8 cellular contexts compared by ENCODE assay signal in genomic region chr2:30147715-30148611, GRCh38. TPM values are rescaled to one million over a fixed set of nuclear protein-coding genes. Genes with fewer than 3 reads are reported as not detected.
DNase-seq lines count a peak whose midpoint lies in the region; ATAC-seq and TF ChIP-seq lines count a peak whose summit lies in the region.

No MANE protein-coding gene starts in this region.

- no peaks in the 10 kb centered on the region for H3K9me3 Mint-ChIP-seq in activated T-helper 17 cell treated with anti-CD3 and anti-CD28 coated beads, Interleukin-2, amount 50 U/mL, for 72 hours
- no peaks in the 10 kb centered on the region for H3K9me3 Mint-ChIP-seq in natural killer cell

- H3K27me3 Mint-ChIP-seq in activated T-helper 17 cell treated with anti-CD3 and anti-CD28 coated beads, Interleukin-2, amount 50 U/mL, for 72 hours = no peaks in the 10 kb centered on the region
- H3K27me3 Mint-ChIP-seq in natural killer cell (ENCODE audit: low read depth in 2 of 2) = no peaks in the 10 kb centered on the region

- DNase-seq in AG09309 (ENCODE audit: low read depth) (no peak), HK-2 (ENCODE audit: unreplicated experiment) (peak; percentile 72), fibroblast of mammary gland (ENCODE audit: low read depth) (peak; percentile 34), natural killer cell (peak; percentile 88)
- peak; percentile 69 for DNase-seq in stimulated activated naive CD4-positive, alpha-beta T cell treated with Interleukin-2 at 50 U/mL for 16 hours (lab: John Stamatoyannopoulos, UW)

- intact Hi-C loops in natural killer cell (cut with micrococcal nuclease) = loop anchor here (2.0 to 10.0 kb wide), 2 partner anchors 83 to 1753 kb away; partner anchors contain the start of genes FOSL2 and LBH

- peak overlapping the region; percentile 71 for H3K4me3 Mint-ChIP-seq in activated T-helper 17 cell treated with anti-CD3 and anti-CD28 coated beads, Interleukin-2, amount 50 U/mL, for 72 hours
- peak overlapping the region; percentile 92 for H3K4me3 Mint-ChIP-seq in natural killer cell

- ATAC-seq in GM19025 (IDR thresholded peaks at IDR 0.05; ENCODE audit: low read depth, unreplicated experiment) = peak; percentile 14
- ATAC-seq in activated T-helper 17 cell treated with anti-CD3 and anti-CD28 coated beads, Interleukin-2, amount 50 U/mL, for 72 hours (replicated peaks) = no peak
- peak in 2 of 3 donors; percentile 5 to 9 for ATAC-seq in natural killer cell

- peak overlapping the region; percentile 76 for H3K27ac Mint-ChIP-seq in activated T-helper 17 cell treated with anti-CD3 and anti-CD28 coated beads, Interleukin-2, amount 50 U/mL, for 72 hours
- H3K27ac Mint-ChIP-seq in natural killer cell = peak overlapping the region; percentile 70 to 89

- peaks cover 30% of the 10 kb centered on the region for H3K4me1 Mint-ChIP-seq in activated T-helper 17 cell treated with anti-CD3 and anti-CD28 coated beads, Interleukin-2, amount 50 U/mL, for 72 hours
- peaks cover 53 to 59% of the 10 kb centered on the region in 2 donors for H3K4me1 Mint-ChIP-seq in natural killer cell

- H3K36me3 Mint-ChIP-seq in activated T-helper 17 cell treated with anti-CD3 and anti-CD28 coated beads, Interleukin-2, amount 50 U/mL, for 72 hours (ENCODE audit: low read depth) = peaks cover 60% of the 10 kb centered on the region
- peaks cover 22% of the 10 kb centered on the region for H3K36me3 Mint-ChIP-seq in natural killer cell

- H3K4me3 ChIP-seq in AG09309 (ENCODE audit: control insufficient read depth, low read depth, low read length) (peak overlapping the region; percentile 75), fibroblast of mammary gland (ENCODE audit: control insufficient read depth, low read depth, low read length) (peak overlapping the region; percentile 75)

- peak; percentile 26 for TF ChIP-seq CTCF in AG09309 (IDR thresholded peaks at IDR 0.05; ENCODE audit: control insufficient read depth, insufficient read depth, low read depth, low read length, missing control alignments)
- no peak for TF ChIP-seq CTCF in fibroblast of mammary gland (conservative IDR thresholded peaks at IDR 0.05; ENCODE audit: control insufficient read depth, insufficient read depth, low read depth, low read length)
- TF ChIP-seq CTCF in natural killer cell (IDR thresholded peaks at IDR 0.05) = peak; percentile 65

TF ChIP-seq in PFSK-1, 5 proteins besides CTCF, POLR2A, EP300 and RAD21:
- TF ChIP-seq TAF1 (IDR thresholded peaks at IDR 0.05; ENCODE audit: borderline replicate concordance, insufficient read depth, low read length) = no peak
- peak; percentile 31; the same call in 1 of the 2 replicates for TF ChIP-seq SIN3A (IDR thresholded peaks at IDR 0.05; ENCODE audit: borderline replicate concordance, insufficient read depth, low read length)
- TF ChIP-seq FOXP2 (optimal IDR thresholded peaks at IDR 0.05; ENCODE audit: borderline replicate concordance, extremely low read depth, extremely low read length, insufficient read depth) = peak; percentile 35
TF ChIP-seq in PFSK-1: peak in this region for 2.

RNA-seq across cellular contexts. Expression of gene YPEL5, which starts 1.2 kb away (rescaled TPM):
- 24.2 TPM for polyA plus RNA-seq in PFSK-1 (2012; ENCODE audit: insufficient read length, low read depth)
- 10 to 100 TPM; 27.1 to 55.3 TPM for total RNA-seq in activated T-helper 17 cell treated with anti-CD3 and anti-CD28 coated beads, Interleukin-2, amount 50 U/mL, for 72 hours
- total RNA-seq in natural killer cell = 1,000 to 10,000 TPM in 1 of 3 donors, 100 to 1,000 TPM in 2; 569 to 1,094 (median 800) TPM

Comparison
In these comparisons a context has a peak if more than half of its experiments do, and no peak if none do; other contexts are left out.
1. RNA of gene YPEL5, which starts 1.2 kb away (total RNA-seq): 569 to 1,094 TPM in natural killer cell; 27.1 to 55.3 TPM in activated T-helper 17 cell treated with anti-CD3 and anti-CD28 coated beads, Interleukin-2, amount 50 U/mL, for 72 hours; every median in the first group is over 10 times any median in the second.